ENCODE assay signal across 12 cellular contexts in genomic region chr2:201904529-201905420, GRCh38.
DNase-seq lines count a peak whose midpoint lies in the region; ATAC-seq and TF ChIP-seq lines count a peak whose summit lies in the region.
"Had no signal": no experiment of that assay in that cellular context is flagged by ENCODE, and none has a peak within 500 bp of the region (broad histone marks: within the 10 kb centered on the region; RNA-seq: fewer than 3 reads in every experiment).

No MANE protein-coding gene starts in this region.

- H3K4me1 ChIP-seq in OCI-LY3 (ENCODE audit: low read length) = peaks cover 28% of the 10 kb centered on the region
- H3K4me1 ChIP-seq: adrenal gland, esophagus squamous epithelium had no signal

- H2AFZ ChIP-seq in OCI-LY3 (ENCODE audit: low read depth, low read length) = 0 out of 2 replicates have a peak overlapping the region, but pooled peaks have one; percentile 25

- H3K9me3 Mint-ChIP-seq in activated CD4-positive, alpha-beta T cell treated with anti-CD3 and anti-CD28 coated beads, Interleukin-2, amount 10 ng/mL, durations not matched to agents 24 days and 14 days = no peaks in the 10 kb centered on the region

- no peak for TF ChIP-seq CTCF in OCI-LY3 (IDR thresholded peaks at IDR 0.05; ENCODE audit: low read depth, low read length)

- H3K27me3 ChIP-seq in OCI-LY3 (ENCODE audit: low read depth, low read length) = no peaks in the 10 kb centered on the region
- H3K27me3 ChIP-seq: adrenal gland, testis had no signal

- H3K27ac ChIP-seq in OCI-LY3 (ENCODE audit: low read length) = no peak overlapping the region
- H3K27ac ChIP-seq: adrenal gland, esophagus squamous epithelium, testis had no signal

- no peaks in the 10 kb centered on the region for H3K36me3 ChIP-seq in OCI-LY3 (replicated peaks; ENCODE audit: low read depth, low read length)
- H3K36me3 ChIP-seq: adrenal gland, esophagus squamous epithelium had no signal

- H3K9ac ChIP-seq in OCI-LY3 (ENCODE audit: low read length) = no peak overlapping the region

- no peaks in the 10 kb centered on the region for H3K79me2 ChIP-seq in OCI-LY3 (ENCODE audit: low read length)

- H4K20me1 ChIP-seq in OCI-LY3 (ENCODE audit: insufficient read depth, low read length) = no peaks in the 10 kb centered on the region

- no peaks in the 10 kb centered on the region for H3K36me3 Mint-ChIP-seq in activated CD4-positive, alpha-beta T cell treated with anti-CD3 and anti-CD28 coated beads, Interleukin-2, amount 10 ng/mL, durations not matched to agents 24 days and 14 days (ENCODE audit: low read depth)

- H3K4me2 ChIP-seq in OCI-LY3 (ENCODE audit: low read length) = peak overlapping the region; percentile 48

- H3K27me3 Mint-ChIP-seq in activated CD4-positive, alpha-beta T cell treated with anti-CD3 and anti-CD28 coated beads, Interleukin-2, amount 10 ng/mL, durations not matched to agents 24 days and 14 days = peaks cover 11% of the 10 kb centered on the region

- no peak overlapping the region for H3K27ac Mint-ChIP-seq in activated CD4-positive, alpha-beta T cell treated with anti-CD3 and anti-CD28 coated beads, Interleukin-2, amount 10 ng/mL, durations not matched to agents 24 days and 14 days

- intact Hi-C loops in activated CD4-positive, alpha-beta T cell treated with anti-CD3 and anti-CD28 coated beads, Interleukin-2, amount 10 ng/mL, durations not matched to agents 24 days and 14 days (cut with micrococcal nuclease) = no loop called here

- ATAC-seq in GM19452 (IDR thresholded peaks at IDR 0.05; ENCODE audit: unreplicated experiment) = peak; percentile 91
- peak; percentile 94 for ATAC-seq in HG02938 (IDR thresholded peaks at IDR 0.05; ENCODE audit: unreplicated experiment)

- no peak overlapping the region for H3K4me3 ChIP-seq in OCI-LY3 (ENCODE audit: low read length)
- H3K4me3 ChIP-seq: adrenal gland, esophagus squamous epithelium, testis had no signal

- H3K9me3 ChIP-seq in OCI-LY3 (ENCODE audit: insufficient read depth, low read length) = no peaks in the 10 kb centered on the region
- H3K9me3 ChIP-seq: adrenal gland, esophagus squamous epithelium, testis had no signal

- no peak overlapping the region for H3K4me3 Mint-ChIP-seq in activated CD4-positive, alpha-beta T cell treated with anti-CD3 and anti-CD28 coated beads, Interleukin-2, amount 10 ng/mL, durations not matched to agents 24 days and 14 days

- peak; percentile 33 for DNase-seq in AG20443 (ENCODE audit: low spot score)
- no peak for DNase-seq in iPS-NIHi11 (ENCODE audit: low spot score)
- DNase-seq in middle frontal gyrus (ENCODE audit: extremely low spot score, low spot score) = no peak
- DNase-seq in activated CD4-positive, alpha-beta T cell treated with anti-CD3 and anti-CD28 coated beads, Interleukin-2, amount 10 ng/mL, durations not matched to agents 24 days and 14 days = no peak
- DNase-seq in NCI-H1417 treated with DMSO at 0.1 percent for 48 hours (lab: John Stamatoyannopoulos, UW) = no peak
- DNase-seq: activated CD4-positive, CD25-positive, alpha-beta regulatory T cell; adrenal gland; esophagus squamous epithelium; testis had no signal

- peaks cover 3% of the 10 kb centered on the region for H3K4me1 Mint-ChIP-seq in activated CD4-positive, alpha-beta T cell treated with anti-CD3 and anti-CD28 coated beads, Interleukin-2, amount 10 ng/mL, durations not matched to agents 24 days and 14 days
